Comparison of ENCODE assay signal across 12 cellular contexts in the genomic region with DNA sequence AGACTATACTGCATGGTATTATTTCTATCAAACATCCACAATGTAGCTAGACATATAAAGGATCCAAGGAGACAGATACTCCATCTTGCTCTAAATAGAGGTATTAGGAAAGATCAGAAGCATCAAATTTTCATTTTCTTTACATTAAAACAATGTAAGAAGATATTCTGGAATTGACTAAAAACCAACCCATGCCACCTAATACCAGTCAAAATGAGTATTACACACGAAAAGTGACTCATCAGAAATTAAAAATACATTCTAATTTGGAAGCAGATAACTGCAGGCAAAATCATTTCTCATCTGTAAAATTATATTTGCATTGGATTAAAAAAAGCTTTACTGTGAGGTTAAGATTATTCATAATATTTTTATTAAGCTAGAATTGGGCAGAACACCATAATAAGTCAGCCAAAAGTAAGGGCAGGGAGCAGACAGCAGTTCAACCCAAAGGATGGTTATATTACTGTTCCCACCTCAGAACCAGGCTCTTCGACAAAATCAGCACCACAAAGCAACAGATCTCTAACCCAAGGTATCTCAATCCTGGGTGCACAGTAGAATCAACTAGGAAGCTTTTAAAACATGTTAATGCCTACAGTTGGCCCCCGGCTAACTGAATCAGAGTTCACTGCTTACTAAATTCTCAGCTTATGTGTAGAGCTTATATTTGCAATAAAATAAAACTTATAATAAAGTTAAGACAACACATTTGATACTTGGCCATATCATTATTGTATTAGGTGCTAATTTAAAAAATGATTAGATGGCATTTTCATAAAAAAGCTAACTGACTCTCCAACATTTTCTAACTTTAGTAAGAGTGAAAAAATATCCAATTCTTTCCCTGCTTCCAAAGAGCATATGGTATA. TPM values are rescaled to one million over a fixed set of nuclear protein-coding genes. Genes with fewer than 3 reads are reported as not detected.
"Had no signal": no experiment of that assay in that cellular context is flagged by ENCODE, and none has a peak within 500 bp of the region (broad histone marks: within the 10 kb centered on the region; RNA-seq: fewer than 3 reads in every experiment).

No MANE protein-coding gene starts in this region.

- H3K9me3 ChIP-seq: SJCRH30, tibial nerve had no signal

- H3K27me3 ChIP-seq: SJCRH30, tibial nerve had no signal

- H3K4me3 ChIP-seq: SJCRH30, tibial nerve had no signal

- H3K27ac ChIP-seq: SJCRH30, tibial nerve had no signal

- H3K36me3 ChIP-seq: SJCRH30, tibial nerve had no signal

- H3K4me1 ChIP-seq: SJCRH30, tibial nerve had no signal

- DNase-seq: activated CD4-positive, alpha-beta T cell treated with anti-CD3 and anti-CD28 coated beads, Interleukin-2, amount 10 ng/mL, durations not matched to agents 7 days and 5 days; activated naive CD4-positive, alpha-beta T cell treated with anti-CD3 and anti-CD28 coated beads, Interleukin-2, amount 10 ng/mL, durations not matched to agents 7 days and 5 days; anterior cingulate cortex; hippocampal formation; retina; SJCRH30; stimulated activated CD4-positive, alpha-beta T cell treated with anti-CD3 and anti-CD28 coated beads, Interleukin-15, amount 100 ng/mL, for 24 hours; stimulated activated CD4-positive, alpha-beta T cell treated with anti-CD3 and anti-CD28 coated beads, Interleukin-4, amount 100 ng/mL, for 4 hours; T1000 had no signal

- H3K27ac Mint-ChIP-seq: activated naive CD4-positive, alpha-beta T cell treated with anti-CD3 and anti-CD28 coated beads, Interleukin-2, amount 10 ng/mL, durations not matched to agents 7 days and 5 days had no signal

- H3K27me3 Mint-ChIP-seq: activated CD4-positive, alpha-beta T cell treated with anti-CD3 and anti-CD28 coated beads, Interleukin-2, amount 10 ng/mL, durations not matched to agents 7 days and 5 days; activated naive CD4-positive, alpha-beta T cell treated with anti-CD3 and anti-CD28 coated beads, Interleukin-2, amount 10 ng/mL, durations not matched to agents 7 days and 5 days had no signal

- H3K4me3 Mint-ChIP-seq: activated CD4-positive, alpha-beta T cell treated with anti-CD3 and anti-CD28 coated beads, Interleukin-2, amount 10 ng/mL, durations not matched to agents 7 days and 5 days; activated naive CD4-positive, alpha-beta T cell treated with anti-CD3 and anti-CD28 coated beads, Interleukin-2, amount 10 ng/mL, durations not matched to agents 7 days and 5 days had no signal

RNA-seq across cellular contexts. Expression of a gene that starts 35.2 kb away (rescaled TPM):
- total RNA-seq: dermis microvascular lymphatic vessel endothelial cell, lower leg skin, SJCRH30 had no signal
